In the genomic region with DNA sequence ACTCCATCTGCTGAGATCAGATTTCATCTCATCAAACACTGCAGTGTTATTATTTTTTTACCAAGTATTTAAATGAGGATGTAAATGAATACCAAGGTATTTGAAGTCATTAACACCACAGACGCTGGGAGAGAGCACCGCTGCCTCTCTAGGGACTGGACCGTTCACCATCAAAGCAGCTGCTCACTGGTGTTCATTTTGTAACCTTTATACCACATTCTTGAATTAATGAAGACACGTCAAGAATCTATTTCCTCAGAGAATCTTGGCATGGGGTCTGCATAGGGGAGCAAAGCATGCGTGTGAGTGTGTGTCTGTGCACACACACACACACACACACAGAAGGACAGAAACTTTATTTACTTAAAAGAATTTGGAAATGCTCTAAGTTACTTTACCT, we compare ENCODE assay signal across 33 cellular contexts. TPM values are rescaled to one million over a fixed set of nuclear protein-coding genes. Genes with fewer than 3 reads are reported as not detected.
DNase-seq lines count a peak whose midpoint lies in the region; ATAC-seq lines count a peak whose summit lies in the region.
"Had no signal": no experiment of that assay in that cellular context is flagged by ENCODE, and none has a peak within 500 bp of the region (broad histone marks: within the 10 kb centered on the region; RNA-seq: fewer than 3 reads in every experiment).

No MANE protein-coding gene starts in this region.

- H3K14ac ChIP-seq in neuronal stem cell (ENCODE audit: low read length): no peak overlapping the region

- no peaks in the 10 kb centered on the region for H3K36me3 ChIP-seq in neuronal stem cell (replicated peaks in 1 of 2; ENCODE audit: control insufficient read depth in 2 of 2, insufficient read depth in 2 of 2, low read length in 2 of 2)
- H3K36me3 ChIP-seq: brain microvascular endothelial cell, ovary had no signal

- no peak overlapping the region for H3K23ac ChIP-seq in neuronal stem cell (ENCODE audit: low read depth, low read length, poor library complexity)

- no peak overlapping the region for H3K4ac ChIP-seq in neuronal stem cell (ENCODE audit: low read length)

- H2BK120ac ChIP-seq in neuronal stem cell (ENCODE audit: low read depth, low read length): no peak overlapping the region

- H3K27ac ChIP-seq in caudate nucleus (ENCODE audit: low read depth, low read length) (peak overlapping the region; percentile 32), neuronal stem cell (replicated peaks; ENCODE audit: low read length) (no peak overlapping the region)
- H3K27ac ChIP-seq: 22Rv1, brain microvascular endothelial cell, esophagus squamous epithelium, gastroesophageal sphincter, hepatocyte, ovary, PC-9 had no signal

- H3K9ac ChIP-seq in neuronal stem cell (ENCODE audit: low read depth, low read length, poor library complexity): no peak overlapping the region
- H3K9ac ChIP-seq: SK-N-SH had no signal

- no peak overlapping the region for H4K8ac ChIP-seq in neuronal stem cell (ENCODE audit: low read depth, low read length)

- ATAC-seq in GM18873 (IDR thresholded peaks at IDR 0.05; ENCODE audit: low FRiP score, unreplicated experiment): no peak
- ATAC-seq in GM18502 (IDR thresholded peaks at IDR 0.05; ENCODE audit: poor library complexity, unreplicated experiment): no peak
- ATAC-seq: activated CD4-positive, CD25-positive, alpha-beta regulatory T cell treated with anti-CD3 and anti-CD28 coated beads, Interleukin-2, amount 50 U/mL, for 24 hours; activated CD8-positive, alpha-beta memory T cell treated with anti-CD3 and anti-CD28 coated beads, Interleukin-2, amount 10 ng/mL, durations not matched to agents 7 days and 5 days; activated T-cell treated with anti-CD3 and anti-CD28 coated beads, Interleukin-2, amount 50 U/mL, for 72 hours; gastroesophageal sphincter; left colon; natural killer cell treated with Interleukin-12 subunit alpha and Interleukin-12 subunit beta and Interleukin-15 and Interleukin-18, amount 100 ng/mL, for 72 hours; Right ventricle myocardium inferior; stimulated activated naive B cell treated with anti-CD40 and anti-IgM and Interleukin-4, amounts not matched to agents 10 μg/mL and 1 μg/mL and 100 μg/mL, for 72 hours had no signal

- H2AFZ ChIP-seq in neuronal stem cell (ENCODE audit: low read length): peak overlapping the region; percentile 80
- H2AFZ ChIP-seq: hepatocyte, PC-9 had no signal

- H3K27me3 ChIP-seq in neuronal stem cell (ENCODE audit: control insufficient read depth in 3 of 3, insufficient read depth in 3 of 3, low read depth in 1 of 3, low read length in 3 of 3): no peaks in the 10 kb centered on the region
- H3K27me3 ChIP-seq: brain microvascular endothelial cell, dorsolateral prefrontal cortex, esophagus squamous epithelium, gastroesophageal sphincter, hepatocyte, ovary had no signal

- no peak overlapping the region for H4K91ac ChIP-seq in neuronal stem cell (ENCODE audit: low read depth, low read length, poor library complexity)

- H2BK15ac ChIP-seq in neuronal stem cell (ENCODE audit: low read length): no peak overlapping the region

- WGBS in neuronal stem cell (ENCODE audit: extremely low coverage in 2 of 2, insufficient read length in 2 of 2, insufficient replicate concordance in 1 of 2), 2 donors: no CpG with 5 or more reads among the region's 5 CpGs

- H2AK5ac ChIP-seq in neuronal stem cell (ENCODE audit: low read depth, low read length): no peak overlapping the region

- no peak overlapping the region for H3K18ac ChIP-seq in neuronal stem cell (ENCODE audit: low read length)

- no peak overlapping the region for H2BK12ac ChIP-seq in neuronal stem cell (ENCODE audit: low read length)

- no peaks in the 10 kb centered on the region for H3K79me1 ChIP-seq in neuronal stem cell (ENCODE audit: low read depth, low read length)

- peaks cover 6 to 18% of the 10 kb centered on the region in 2 donors for H3K4me1 ChIP-seq in neuronal stem cell (ENCODE audit: control insufficient read depth in 2 of 2, insufficient read depth in 1 of 2, low read depth in 1 of 2, low read length in 2 of 2)
- H3K4me1 ChIP-seq: esophagus squamous epithelium, gastroesophageal sphincter had no signal

- H3K9me3 ChIP-seq in neuronal stem cell (replicated peaks in 1 of 2; ENCODE audit: control insufficient read depth in 2 of 2, insufficient read depth in 1 of 2, low read depth in 1 of 2, low read length in 2 of 2): no peaks in the 10 kb centered on the region
- H3K9me3 ChIP-seq: esophagus squamous epithelium, gastroesophageal sphincter, ovary, SK-N-SH had no signal

- no peak overlapping the region for H2BK5ac ChIP-seq in neuronal stem cell (ENCODE audit: low read length)

- H3K4me3 ChIP-seq in neuronal stem cell (ENCODE audit: low read length in 2 of 2): no peak overlapping the region
- H3K4me3 ChIP-seq: dorsolateral prefrontal cortex, esophagus squamous epithelium, gastroesophageal sphincter, hepatocyte, ovary, PC-9 had no signal

- H3K4me2 ChIP-seq in neuronal stem cell (ENCODE audit: insufficient read depth, low read length, poor library complexity, severe bottlenecking): no peak overlapping the region
- H3K4me2 ChIP-seq: hepatocyte, PC-9, SK-N-SH had no signal

- DNase-seq in DMS 273 (lab: John Stamatoyannopoulos, UW; ENCODE audit: unreplicated experiment) (peak; percentile 55), DMS 273 treated with DMSO at 0.1 percent for 48 hours (lab: John Stamatoyannopoulos, UW) (no peak), NCI-H524 (lab: John Stamatoyannopoulos, UW) (peak; percentile 36 to 82), caudate nucleus (lab: John Stamatoyannopoulos, UW) (no peak), neuronal stem cell (ENCODE audit: low spot score) (no peak), RPMI8226 (no peak)
- DNase-seq: activated CD4-positive, alpha-beta T cell treated with anti-CD3 and anti-CD28 coated beads, Interleukin-2, amount 50 U/mL, for 4 hours; activated CD8-positive, alpha-beta memory T cell treated with anti-CD3 and anti-CD28 coated beads, Interleukin-2, amount 10 ng/mL, durations not matched to agents 7 days and 5 days; activated naive CD4-positive, alpha-beta T cell; activated T-cell treated with anti-CD3 and anti-CD28 coated beads, Interleukin-2, amount 50 U/mL, for 72 hours; DND-41; esophagus squamous epithelium; left colon; NCI-H2029 treated with DMSO at 0.1 percent for 48 hours; NCI-H446 treated with DMSO at 0.1 percent for 48 hours; ovary; PC-9; SK-N-SH; small intestine; stimulated activated naive B cell treated with anti-CD40 and anti-IgM and Interleukin-4, amounts not matched to agents 10 μg/mL and 1 μg/mL and 100 μg/mL, for 72 hours; substantia nigra; trophoblast cell had no signal

RNA-seq across cellular contexts. Expression of a gene that starts 15.6 kb away (rescaled TPM):
- polyA plus RNA-seq in neuronal stem cell (2013, experiment 1 of 2): 1.9 TPM
- polyA plus RNA-seq in neuronal stem cell (2013, experiment 2 of 2): 1.9 TPM

RNA-seq across cellular contexts. Expression of a gene that starts 15.8 kb away (rescaled TPM):
- polyA plus RNA-seq in neuronal stem cell (2013, experiment 1 of 2): 64.1 TPM
- 64.0 TPM for polyA plus RNA-seq in neuronal stem cell (2013, experiment 2 of 2)

RNA-seq across cellular contexts. Expression of a gene that starts 35.3 kb away (rescaled TPM):
- polyA plus RNA-seq in neuronal stem cell (2013, experiment 1 of 2): 23.7 TPM
- 23.6 TPM for polyA plus RNA-seq in neuronal stem cell (2013, experiment 2 of 2)

RNA-seq across cellular contexts. Expression of a gene that starts 46.7 kb away (rescaled TPM):
- polyA plus RNA-seq in neuronal stem cell (2013, experiment 1 of 2): not detected
- polyA plus RNA-seq in neuronal stem cell (2013, experiment 2 of 2): not detected
- polyA plus RNA-seq: CD14-positive monocyte, ovary, SK-N-SH, small intestine had no signal

Comparison
In these comparisons a context has a peak if more than half of its experiments do, and no peak if none do; other contexts are left out.
1. DNase-seq: peak in DMS 273 (single experiment) and NCI-H524 (2 of 2); none in DMS 273 treated with DMSO at 0.1 percent for 48 hours (single experiment), caudate nucleus (0 of 61), neuronal stem cell (single experiment) and RPMI8226 (single experiment).